Comparison of ENCODE assay signal across 1 cellular context in the genomic region with DNA sequence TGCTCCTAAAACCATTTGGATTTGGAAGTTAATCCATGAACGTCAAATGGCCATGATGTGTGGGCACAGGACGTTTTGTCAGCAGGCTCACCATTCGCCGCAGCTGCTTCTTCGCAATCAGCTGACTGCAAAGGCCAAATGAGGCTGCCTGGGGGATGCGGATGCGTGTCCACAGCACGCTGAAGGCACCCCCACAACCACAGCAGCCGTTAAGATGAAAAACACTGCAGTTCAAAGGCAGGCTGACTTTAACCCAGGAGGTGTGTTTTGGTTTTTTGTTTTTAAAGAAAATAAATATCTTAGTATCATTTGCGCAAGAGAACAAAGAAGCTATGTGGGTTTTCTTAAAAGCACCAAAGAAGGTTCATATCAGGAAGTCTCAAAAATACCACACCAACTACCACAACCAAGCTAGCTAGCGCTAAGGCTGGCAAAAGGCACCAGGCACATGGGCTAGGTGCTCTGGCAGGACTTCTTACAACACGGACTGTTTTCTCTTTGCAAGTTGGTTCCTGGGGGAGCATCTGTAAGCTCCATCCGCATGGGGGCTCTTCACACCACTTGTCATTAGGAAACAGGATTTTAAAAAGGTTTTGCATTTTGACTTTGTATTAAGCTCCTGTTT.
TF ChIP-seq lines count a peak whose summit lies in the region.

No MANE protein-coding gene starts in this region.

TF ChIP-seq in GM23338, 12 proteins besides CTCF, POLR2A, EP300 and RAD21 (continued from another document):
- TF ChIP-seq EZH2 (IDR thresholded peaks at IDR 0.05; ENCODE audit: low read depth, unreplicated experiment) (no peak), ZNF114 (CRISPR knock-in tag; IDR thresholded peaks at IDR 0.05) (no peak)
- TF ChIP-seq, protein P1, sequence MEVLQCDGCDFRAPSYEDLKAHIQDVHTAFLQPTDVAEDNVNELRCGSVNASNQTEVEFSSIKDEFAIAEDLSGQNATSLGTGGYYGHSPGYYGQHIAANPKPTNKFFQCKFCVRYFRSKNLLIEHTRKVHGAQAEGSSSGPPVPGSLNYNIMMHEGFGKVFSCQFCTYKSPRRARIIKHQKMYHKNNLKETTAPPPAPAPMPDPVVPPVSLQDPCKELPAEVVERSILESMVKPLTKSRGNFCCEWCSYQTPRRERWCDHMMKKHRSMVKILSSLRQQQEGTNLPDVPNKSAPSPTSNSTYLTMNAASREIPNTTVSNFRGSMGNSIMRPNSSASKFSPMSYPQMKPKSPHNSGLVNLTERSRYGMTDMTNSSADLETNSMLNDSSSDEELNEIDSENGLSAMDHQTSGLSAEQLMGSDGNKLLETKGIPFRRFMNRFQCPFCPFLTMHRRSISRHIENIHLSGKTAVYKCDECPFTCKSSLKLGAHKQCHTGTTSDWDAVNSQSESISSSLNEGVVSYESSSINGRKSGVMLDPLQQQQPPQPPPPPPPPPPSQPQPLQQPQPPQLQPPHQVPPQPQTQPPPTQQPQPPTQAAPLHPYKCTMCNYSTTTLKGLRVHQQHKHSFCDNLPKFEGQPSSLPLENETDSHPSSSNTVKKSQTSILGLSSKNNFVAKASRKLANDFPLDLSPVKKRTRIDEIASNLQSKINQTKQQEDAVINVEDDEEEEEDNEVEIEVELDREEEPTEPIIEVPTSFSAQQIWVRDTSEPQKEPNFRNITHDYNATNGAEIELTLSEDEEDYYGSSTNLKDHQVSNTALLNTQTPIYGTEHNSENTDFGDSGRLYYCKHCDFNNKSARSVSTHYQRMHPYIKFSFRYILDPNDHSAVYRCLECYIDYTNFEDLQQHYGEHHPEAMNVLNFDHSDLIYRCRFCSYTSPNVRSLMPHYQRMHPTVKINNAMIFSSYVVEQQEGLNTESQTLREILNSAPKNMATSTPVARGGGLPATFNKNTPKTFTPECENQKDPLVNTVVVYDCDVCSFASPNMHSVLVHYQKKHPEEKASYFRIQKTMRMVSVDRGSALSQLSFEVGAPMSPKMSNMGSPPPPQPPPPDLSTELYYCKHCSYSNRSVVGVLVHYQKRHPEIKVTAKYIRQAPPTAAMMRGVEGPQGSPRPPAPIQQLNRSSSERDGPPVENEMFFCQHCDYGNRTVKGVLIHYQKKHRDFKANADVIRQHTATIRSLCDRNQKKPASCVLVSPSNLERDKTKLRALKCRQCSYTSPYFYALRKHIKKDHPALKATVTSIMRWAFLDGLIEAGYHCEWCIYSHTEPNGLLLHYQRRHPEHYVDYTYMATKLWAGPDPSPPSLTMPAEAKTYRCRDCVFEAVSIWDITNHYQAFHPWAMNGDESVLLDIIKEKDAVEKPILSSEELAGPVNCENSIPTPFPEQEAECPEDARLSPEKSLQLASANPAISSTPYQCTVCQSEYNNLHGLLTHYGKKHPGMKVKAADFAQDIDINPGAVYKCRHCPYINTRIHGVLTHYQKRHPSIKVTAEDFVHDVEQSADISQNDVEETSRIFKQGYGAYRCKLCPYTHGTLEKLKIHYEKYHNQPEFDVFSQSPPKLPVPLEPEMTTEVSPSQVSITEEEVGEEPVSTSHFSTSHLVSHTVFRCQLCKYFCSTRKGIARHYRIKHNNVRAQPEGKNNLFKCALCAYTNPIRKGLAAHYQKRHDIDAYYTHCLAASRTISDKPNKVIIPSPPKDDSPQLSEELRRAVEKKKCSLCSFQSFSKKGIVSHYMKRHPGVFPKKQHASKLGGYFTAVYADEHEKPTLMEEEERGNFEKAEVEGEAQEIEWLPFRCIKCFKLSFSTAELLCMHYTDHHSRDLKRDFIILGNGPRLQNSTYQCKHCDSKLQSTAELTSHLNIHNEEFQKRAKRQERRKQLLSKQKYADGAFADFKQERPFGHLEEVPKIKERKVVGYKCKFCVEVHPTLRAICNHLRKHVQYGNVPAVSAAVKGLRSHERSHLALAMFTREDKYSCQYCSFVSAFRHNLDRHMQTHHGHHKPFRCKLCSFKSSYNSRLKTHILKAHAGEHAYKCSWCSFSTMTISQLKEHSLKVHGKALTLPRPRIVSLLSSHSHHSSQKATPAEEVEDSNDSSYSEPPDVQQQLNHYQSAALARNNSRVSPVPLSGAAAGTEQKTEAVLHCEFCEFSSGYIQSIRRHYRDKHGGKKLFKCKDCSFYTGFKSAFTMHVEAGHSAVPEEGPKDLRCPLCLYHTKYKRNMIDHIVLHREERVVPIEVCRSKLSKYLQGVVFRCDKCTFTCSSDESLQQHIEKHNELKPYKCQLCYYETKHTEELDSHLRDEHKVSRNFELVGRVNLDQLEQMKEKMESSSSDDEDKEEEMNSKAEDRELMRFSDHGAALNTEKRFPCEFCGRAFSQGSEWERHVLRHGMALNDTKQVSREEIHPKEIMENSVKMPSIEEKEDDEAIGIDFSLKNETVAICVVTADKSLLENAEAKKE (CRISPR knock-in tag; IDR thresholded peaks at IDR 0.05): no peak
